ENCODE assay signal across 15 cellular contexts in genomic region chr11:26914968-26915367, GRCh38.
DNase-seq lines count a peak whose midpoint lies in the region; ATAC-seq and TF ChIP-seq lines count a peak whose summit lies in the region.
"Had no signal": no experiment of that assay in that cellular context is flagged by ENCODE, and none has a peak within 500 bp of the region (broad histone marks: within the 10 kb centered on the region; RNA-seq: fewer than 3 reads in every experiment).

No MANE protein-coding gene starts in this region.

- intact Hi-C loops in left cardiac atrium (cut with DNase I) (no loop called here), esophagus squamous epithelium (cut with DNase I) (no loop called here)

- WGBS in endodermal cell (ENCODE audit: insufficient coverage in 1 of 2, insufficient read length in 1 of 2), 2 experiments, result 71 to 85% methylated on average over 4 to 6 of the region's 6 CpGs
- 78 to 81% methylated on average over 6 of the region's 6 CpGs for WGBS in esophagus squamous epithelium, 2 donors

- H3K27ac ChIP-seq in endodermal cell (ENCODE audit: low read depth, low read length), result no peak overlapping the region
- H3K27ac ChIP-seq in esophagus squamous epithelium, result no peak overlapping the region
- H3K27ac ChIP-seq: C4-2B, psoas muscle had no signal

- peaks cover 8% of the 10 kb centered on the region for H3K4me1 Mint-ChIP-seq in endodermal cell
- H3K4me1 Mint-ChIP-seq: activated naive CD8-positive, alpha-beta T cell treated with anti-CD3 and anti-CD28 coated beads, Interleukin-2, amount 10 ng/mL, durations not matched to agents 7 days and 5 days; stimulated activated naive B cell treated with anti-CD40 and anti-IgM and Interleukin-4, amounts not matched to agents 10 μg/mL and 1 μg/mL and 100 μg/mL, for 72 hours had no signal

- ATAC-seq in GM19025 (IDR thresholded peaks at IDR 0.05; ENCODE audit: low read depth, unreplicated experiment) (peak; percentile 80), HG02588 (IDR thresholded peaks at IDR 0.05; ENCODE audit: unreplicated experiment) (peak; percentile 78), HG03342 (IDR thresholded peaks at IDR 0.05; ENCODE audit: unreplicated experiment) (peak; percentile 71), left cardiac atrium (no peak)
- ATAC-seq: psoas muscle; Right ventricle myocardium inferior; stimulated activated naive B cell treated with anti-CD40 and anti-IgM and Interleukin-4, amounts not matched to agents 10 μg/mL and 1 μg/mL and 100 μg/mL, for 72 hours had no signal

- H3K9me3 ChIP-seq in endodermal cell (ENCODE audit: control insufficient read depth, low read length) (no peaks in the 10 kb centered on the region), esophagus squamous epithelium (no peaks in the 10 kb centered on the region)
- H3K9me3 ChIP-seq: psoas muscle had no signal

- no peak for TF ChIP-seq POLR2A in esophagus squamous epithelium (IDR thresholded peaks at IDR 0.05)

- no peak for DNase-seq in endodermal cell
- no peak for DNase-seq in NCI-H82 treated with DMSO at 0.1 percent for 48 hours (lab: John Stamatoyannopoulos, UW; ENCODE audit: unreplicated experiment)
- DNase-seq in hypothalamus (lab: John Stamatoyannopoulos, UW), result no peak
- DNase-seq in left cardiac atrium, result no peak
- DNase-seq in esophagus squamous epithelium (lab: John Stamatoyannopoulos, UW), result no peak
- DNase-seq: activated naive CD8-positive, alpha-beta T cell treated with anti-CD3 and anti-CD28 coated beads, Interleukin-2, amount 10 ng/mL, durations not matched to agents 7 days and 5 days; NCI-H1417; NCI-H510A; psoas muscle; stimulated activated naive B cell treated with anti-CD40 and anti-IgM and Interleukin-4, amounts not matched to agents 10 μg/mL and 1 μg/mL and 100 μg/mL, for 72 hours had no signal

- H3K36me3 Mint-ChIP-seq in endodermal cell (ENCODE audit: low read depth), result peaks cover 3% of the 10 kb centered on the region
- H3K36me3 Mint-ChIP-seq: activated naive CD8-positive, alpha-beta T cell treated with anti-CD3 and anti-CD28 coated beads, Interleukin-2, amount 10 ng/mL, durations not matched to agents 7 days and 5 days; stimulated activated naive B cell treated with anti-CD40 and anti-IgM and Interleukin-4, amounts not matched to agents 10 μg/mL and 1 μg/mL and 100 μg/mL, for 72 hours had no signal

- H3K4me1 ChIP-seq in endodermal cell (ENCODE audit: control insufficient read depth, insufficient read depth, low read length) (no peaks in the 10 kb centered on the region), esophagus squamous epithelium (peaks cover 0 to 16% (median 0%) of the 10 kb centered on the region in 3 donors)
- H3K4me1 ChIP-seq: psoas muscle had no signal

- peak overlapping the region; percentile 52 for H3K27ac Mint-ChIP-seq in endodermal cell
- H3K27ac Mint-ChIP-seq: activated naive CD8-positive, alpha-beta T cell treated with anti-CD3 and anti-CD28 coated beads, Interleukin-2, amount 10 ng/mL, durations not matched to agents 7 days and 5 days; stimulated activated naive B cell treated with anti-CD40 and anti-IgM and Interleukin-4, amounts not matched to agents 10 μg/mL and 1 μg/mL and 100 μg/mL, for 72 hours had no signal

- peaks cover 1% of the 10 kb centered on the region for H3K27me3 Mint-ChIP-seq in endodermal cell (ENCODE audit: insufficient read depth)
- H3K27me3 Mint-ChIP-seq: activated naive CD8-positive, alpha-beta T cell treated with anti-CD3 and anti-CD28 coated beads, Interleukin-2, amount 10 ng/mL, durations not matched to agents 7 days and 5 days; stimulated activated naive B cell treated with anti-CD40 and anti-IgM and Interleukin-4, amounts not matched to agents 10 μg/mL and 1 μg/mL and 100 μg/mL, for 72 hours had no signal

- TF ChIP-seq CTCF in endodermal cell (conservative IDR thresholded peaks at IDR 0.05), result no peak
- TF ChIP-seq CTCF in esophagus squamous epithelium (IDR thresholded peaks at IDR 0.05), result no peak

- no peak overlapping the region for H3K4me3 Mint-ChIP-seq in endodermal cell
- H3K4me3 Mint-ChIP-seq: activated naive CD8-positive, alpha-beta T cell treated with anti-CD3 and anti-CD28 coated beads, Interleukin-2, amount 10 ng/mL, durations not matched to agents 7 days and 5 days; stimulated activated naive B cell treated with anti-CD40 and anti-IgM and Interleukin-4, amounts not matched to agents 10 μg/mL and 1 μg/mL and 100 μg/mL, for 72 hours had no signal

- no peaks in the 10 kb centered on the region for H3K36me3 ChIP-seq in endodermal cell (ENCODE audit: control insufficient read depth, insufficient read depth, low read length)
- no peaks in the 10 kb centered on the region for H3K36me3 ChIP-seq in esophagus squamous epithelium

- no peaks in the 10 kb centered on the region for H3K27me3 ChIP-seq in endodermal cell (ENCODE audit: control insufficient read depth, insufficient read depth, low read length, poor library complexity, severe bottlenecking)
- no peaks in the 10 kb centered on the region for H3K27me3 ChIP-seq in esophagus squamous epithelium

- H3K4me3 ChIP-seq in endodermal cell (ENCODE audit: low read length) (no peak overlapping the region), esophagus squamous epithelium (no peak overlapping the region)
- H3K4me3 ChIP-seq: psoas muscle had no signal

- H3K9me3 Mint-ChIP-seq in endodermal cell, result peaks cover 7% of the 10 kb centered on the region

- no peak overlapping the region for H3K9ac ChIP-seq in endodermal cell (ENCODE audit: extremely low read depth, low read length, poor library complexity, severe bottlenecking)

Comparison
In these comparisons a context has a peak if more than half of its experiments do, and no peak if none do; other contexts are left out.
1. ATAC-seq: peak in GM19025 (single experiment), HG02588 (single experiment) and HG03342 (single experiment); none in left cardiac atrium (0 of 2).